ENCODE assay signal across 21 cellular contexts in genomic region chr7:148925836-148926235, GRCh38.
"Had no signal": no experiment of that assay in that cellular context is flagged by ENCODE, and none has a peak within 500 bp of the region (broad histone marks: within the 10 kb centered on the region; RNA-seq: fewer than 3 reads in every experiment).

No MANE protein-coding gene starts in this region.

- H3K27ac Mint-ChIP-seq: activated CD4-positive, alpha-beta memory T cell treated with anti-CD3 and anti-CD28 coated beads, Interleukin-2, amount 10 ng/mL, durations not matched to agents 7 days and 5 days; nephron progenitor cell; progenitor cell of endocrine pancreas had no signal

- H3K9me3 Mint-ChIP-seq: activated CD4-positive, alpha-beta memory T cell treated with anti-CD3 and anti-CD28 coated beads, Interleukin-2, amount 10 ng/mL, durations not matched to agents 7 days and 5 days; activated CD4-positive, alpha-beta T cell treated with anti-CD3 and anti-CD28 coated beads, Interleukin-2, amount 10 ng/mL, durations not matched to agents 7 days and 5 days had no signal

- DNase-seq: activated CD4-positive, alpha-beta memory T cell treated with anti-CD3 and anti-CD28 coated beads, Interleukin-2, amount 10 ng/mL, durations not matched to agents 7 days and 5 days; activated CD4-positive, alpha-beta T cell treated with anti-CD3 and anti-CD28 coated beads, Interleukin-2, amount 10 ng/mL, durations not matched to agents 7 days and 5 days; activated gamma-delta T cell treated with Interleukin-2 at 50 U/mL for 16 hours; adrenal gland; aorta; body of pancreas; cerebellar nuclear complex; colonic mucosa; dorsolateral prefrontal cortex; effector memory CD4-positive, alpha-beta T cell; left ventricle myocardium inferior; nephron progenitor cell; ovary; right lobe of liver; SIG-M5; stimulated activated CD4-positive, alpha-beta T cell treated with anti-CD3 and anti-CD28 coated beads, Interleukin-2, amount 100 ng/mL, for 48 hours; stomach; thyroid gland; upper lobe of left lung; WERI-Rb-1 had no signal

- H3K27me3 Mint-ChIP-seq: activated CD4-positive, alpha-beta memory T cell treated with anti-CD3 and anti-CD28 coated beads, Interleukin-2, amount 10 ng/mL, durations not matched to agents 7 days and 5 days; activated CD4-positive, alpha-beta T cell treated with anti-CD3 and anti-CD28 coated beads, Interleukin-2, amount 10 ng/mL, durations not matched to agents 7 days and 5 days; progenitor cell of endocrine pancreas had no signal

- ATAC-seq: body of pancreas, right lobe of liver had no signal

- H3K4me3 Mint-ChIP-seq: activated CD4-positive, alpha-beta memory T cell treated with anti-CD3 and anti-CD28 coated beads, Interleukin-2, amount 10 ng/mL, durations not matched to agents 7 days and 5 days; activated CD4-positive, alpha-beta T cell treated with anti-CD3 and anti-CD28 coated beads, Interleukin-2, amount 10 ng/mL, durations not matched to agents 7 days and 5 days; nephron progenitor cell had no signal
